1 cellular context compared by ENCODE assay signal in the genomic region with DNA sequence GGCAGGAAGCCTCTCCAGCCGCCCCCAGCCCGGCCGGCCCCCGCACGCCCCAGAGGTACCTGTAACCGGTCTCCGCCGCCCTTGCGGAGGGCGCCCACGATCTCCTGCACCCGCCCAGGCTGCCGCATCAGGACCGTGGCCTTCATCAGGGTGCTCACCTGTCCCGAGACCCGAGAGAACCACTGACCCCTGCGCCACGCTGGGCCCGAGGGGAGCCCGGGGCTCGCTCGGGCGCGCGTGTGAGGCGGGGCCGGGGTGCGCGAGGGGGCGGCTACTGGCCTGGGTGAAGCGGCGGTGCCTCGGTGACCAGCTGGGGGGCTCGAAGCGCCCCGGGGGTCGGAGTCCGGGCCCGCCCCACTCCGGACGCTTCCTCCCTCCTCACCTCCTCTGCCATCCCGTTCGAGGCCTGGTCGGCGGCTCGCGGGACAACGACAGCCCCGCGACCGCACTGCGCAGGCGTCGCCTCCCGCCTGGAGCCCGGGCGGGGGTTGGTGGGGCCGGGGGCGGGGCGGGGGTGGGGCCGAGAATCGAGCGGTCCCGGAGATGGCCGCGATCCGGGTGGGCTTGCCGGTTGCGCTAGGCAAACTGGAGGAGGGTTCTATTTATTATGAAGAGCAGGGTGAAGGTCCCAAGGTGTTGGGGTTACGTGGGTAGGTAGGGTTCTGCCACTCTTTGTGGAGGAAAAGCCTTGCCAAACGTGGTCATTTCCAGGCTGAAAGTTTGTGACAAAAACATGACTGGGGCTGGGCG.
TF ChIP-seq lines count a peak whose summit lies in the region.

A gene (minus strand): TSS at position 433 of the 750 bp plus-strand sequence. CDS start 39 bp downstream, at position 394.

TF ChIP-seq in HepG2, 621 proteins besides CTCF, POLR2A, EP300 and RAD21 (continued from another document and continues in another):
- TF ChIP-seq ZIK1 (CRISPR knock-in tag; IDR thresholded peaks at IDR 0.05; ENCODE audit: borderline replicate concordance, low read depth) (no peak), POGZ (CRISPR knock-in tag; IDR thresholded peaks at IDR 0.05) (no peak), FOXK2 (IDR thresholded peaks at IDR 0.05) (no peak), U2AF1 (optimal IDR thresholded peaks at IDR 0.05; ENCODE audit: low read depth, low read length) (no peak), AHR (CRISPR knock-in tag; IDR thresholded peaks at IDR 0.05) (no peak; the same call in 1 of the 2 replicates), ZNF570 (CRISPR knock-in tag; IDR thresholded peaks at IDR 0.05; ENCODE audit: borderline replicate concordance) (no peak), ZNF335 (CRISPR knock-in tag; IDR thresholded peaks at IDR 0.05) (no peak), MTA1 (CRISPR knock-in tag; IDR thresholded peaks at IDR 0.05; ENCODE audit: borderline replicate concordance) (no peak; the same call in 1 of the 2 replicates), FOXM1 (CRISPR knock-in tag; IDR thresholded peaks at IDR 0.05) (no peak), SRSF9 (IDR thresholded peaks at IDR 0.05; ENCODE audit: borderline replicate concordance, insufficient read depth, low read depth, low read length, poor library complexity, severe bottlenecking) (no peak), JARID2 (CRISPR knock-in tag; IDR thresholded peaks at IDR 0.05; ENCODE audit: insufficient replicate concordance) (no peak), ZSCAN31 (CRISPR knock-in tag; IDR thresholded peaks at IDR 0.05; ENCODE audit: low read depth) (peak; percentile 68; the same call in 1 of the 2 replicates), RAD51 (IDR thresholded peaks at IDR 0.05; ENCODE audit: borderline replicate concordance) (no peak), ZFP41 (CRISPR knock-in tag; IDR thresholded peaks at IDR 0.05; ENCODE audit: borderline replicate concordance) (no peak), PITX1 (CRISPR knock-in tag; IDR thresholded peaks at IDR 0.05) (no peak), ATM (IDR thresholded peaks at IDR 0.05; ENCODE audit: borderline replicate concordance) (no peak), ZNF446 (CRISPR knock-in tag; IDR thresholded peaks at IDR 0.05) (no peak), ZFP82 (CRISPR knock-in tag; IDR thresholded peaks at IDR 0.05; ENCODE audit: borderline replicate concordance) (peak; percentile 82; the same call in 1 of the 2 replicates), SATB2 (CRISPR knock-in tag; IDR thresholded peaks at IDR 0.05) (no peak), MEIS1 (CRISPR knock-in tag; IDR thresholded peaks at IDR 0.05; ENCODE audit: borderline replicate concordance) (peak; percentile 59; the same call in 1 of the 2 replicates), AGO1 (IDR thresholded peaks at IDR 0.05; ENCODE audit: low read depth, low read length, poor library complexity, severe bottlenecking) (no peak), ZNF441 (CRISPR knock-in tag; IDR thresholded peaks at IDR 0.05; ENCODE audit: borderline replicate concordance) (peak; percentile 52; the same call in 1 of the 2 replicates), CENPT (CRISPR knock-in tag; IDR thresholded peaks at IDR 0.05; ENCODE audit: low read depth) (no peak), ZBTB42 (CRISPR knock-in tag; IDR thresholded peaks at IDR 0.05) (0 out of 2 replicates have a peak, but pooled peaks have one; percentile 66), ZFX (CRISPR knock-in tag; IDR thresholded peaks at IDR 0.05; ENCODE audit: low read depth) (peak; percentile 94), SP5 (CRISPR knock-in tag; IDR thresholded peaks at IDR 0.05; ENCODE audit: borderline replicate concordance, low read depth) (no peak; the same call in 1 of the 2 replicates), ZFYVE20 (CRISPR knock-in tag; IDR thresholded peaks at IDR 0.05; ENCODE audit: borderline replicate concordance, low read depth) (no peak), RFX3 (CRISPR knock-in tag; IDR thresholded peaks at IDR 0.05) (no peak), HDAC6 (IDR thresholded peaks at IDR 0.05; ENCODE audit: low read depth, low read length) (no peak), KLF12 (CRISPR knock-in tag; IDR thresholded peaks at IDR 0.05; ENCODE audit: borderline replicate concordance) (no peak), ZNF781 (CRISPR knock-in tag; IDR thresholded peaks at IDR 0.05; ENCODE audit: borderline replicate concordance, not compliant biosample characterization) (no peak), KLF6 (CRISPR knock-in tag; IDR thresholded peaks at IDR 0.05) (peak; percentile 72), NFATC3 (CRISPR knock-in tag; IDR thresholded peaks at IDR 0.05) (no peak; the same call in 1 of the 2 replicates), ZNF282 (IDR thresholded peaks at IDR 0.05; ENCODE audit: partially characterized antibody) (no peak), POLR2AphosphoS5 (IDR thresholded peaks at IDR 0.05; ENCODE audit: low read depth, low read length) (peak; percentile 80), CCAR2 (optimal IDR thresholded peaks at IDR 0.05; ENCODE audit: low read depth, low read length) (no peak), ARID2 (CRISPR knock-in tag; IDR thresholded peaks at IDR 0.05; ENCODE audit: borderline replicate concordance) (no peak), ZNF615 (CRISPR knock-in tag; IDR thresholded peaks at IDR 0.05; ENCODE audit: borderline replicate concordance) (no peak)
- TF ChIP-seq, protein P1, sequence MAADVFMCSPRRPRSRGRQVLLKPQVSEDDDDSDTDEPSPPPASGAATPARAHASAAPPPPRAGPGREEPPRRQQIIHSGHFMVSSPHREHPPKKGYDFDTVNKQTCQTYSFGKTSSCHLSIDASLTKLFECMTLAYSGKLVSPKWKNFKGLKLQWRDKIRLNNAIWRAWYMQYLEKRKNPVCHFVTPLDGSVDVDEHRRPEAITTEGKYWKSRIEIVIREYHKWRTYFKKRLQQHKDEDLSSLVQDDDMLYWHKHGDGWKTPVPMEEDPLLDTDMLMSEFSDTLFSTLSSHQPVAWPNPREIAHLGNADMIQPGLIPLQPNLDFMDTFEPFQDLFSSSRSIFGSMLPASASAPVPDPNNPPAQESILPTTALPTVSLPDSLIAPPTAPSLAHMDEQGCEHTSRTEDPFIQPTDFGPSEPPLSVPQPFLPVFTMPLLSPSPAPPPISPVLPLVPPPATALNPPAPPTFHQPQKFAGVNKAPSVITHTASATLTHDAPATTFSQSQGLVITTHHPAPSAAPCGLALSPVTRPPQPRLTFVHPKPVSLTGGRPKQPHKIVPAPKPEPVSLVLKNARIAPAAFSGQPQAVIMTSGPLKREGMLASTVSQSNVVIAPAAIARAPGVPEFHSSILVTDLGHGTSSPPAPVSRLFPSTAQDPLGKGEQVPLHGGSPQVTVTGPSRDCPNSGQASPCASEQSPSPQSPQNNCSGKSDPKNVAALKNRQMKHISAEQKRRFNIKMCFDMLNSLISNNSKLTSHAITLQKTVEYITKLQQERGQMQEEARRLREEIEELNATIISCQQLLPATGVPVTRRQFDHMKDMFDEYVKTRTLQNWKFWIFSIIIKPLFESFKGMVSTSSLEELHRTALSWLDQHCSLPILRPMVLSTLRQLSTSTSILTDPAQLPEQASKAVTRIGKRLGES (CRISPR knock-in tag; IDR thresholded peaks at IDR 0.05; ENCODE audit: borderline replicate concordance) = no peak
- TF ChIP-seq, protein P2, sequence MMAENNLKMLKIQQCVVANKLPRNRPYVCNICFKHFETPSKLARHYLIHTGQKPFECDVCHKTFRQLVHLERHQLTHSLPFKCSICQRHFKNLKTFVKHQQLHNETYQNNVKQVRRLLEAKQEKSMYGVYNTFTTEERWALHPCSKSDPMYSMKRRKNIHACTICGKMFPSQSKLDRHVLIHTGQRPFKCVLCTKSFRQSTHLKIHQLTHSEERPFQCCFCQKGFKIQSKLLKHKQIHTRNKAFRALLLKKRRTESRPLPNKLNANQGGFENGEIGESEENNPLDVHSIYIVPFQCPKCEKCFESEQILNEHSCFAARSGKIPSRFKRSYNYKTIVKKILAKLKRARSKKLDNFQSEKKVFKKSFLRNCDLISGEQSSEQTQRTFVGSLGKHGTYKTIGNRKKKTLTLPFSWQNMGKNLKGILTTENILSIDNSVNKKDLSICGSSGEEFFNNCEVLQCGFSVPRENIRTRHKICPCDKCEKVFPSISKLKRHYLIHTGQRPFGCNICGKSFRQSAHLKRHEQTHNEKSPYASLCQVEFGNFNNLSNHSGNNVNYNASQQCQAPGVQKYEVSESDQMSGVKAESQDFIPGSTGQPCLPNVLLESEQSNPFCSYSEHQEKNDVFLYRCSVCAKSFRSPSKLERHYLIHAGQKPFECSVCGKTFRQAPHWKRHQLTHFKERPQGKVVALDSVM (CRISPR knock-in tag; IDR thresholded peaks at IDR 0.05) = no peak
- TF ChIP-seq, protein P3, sequence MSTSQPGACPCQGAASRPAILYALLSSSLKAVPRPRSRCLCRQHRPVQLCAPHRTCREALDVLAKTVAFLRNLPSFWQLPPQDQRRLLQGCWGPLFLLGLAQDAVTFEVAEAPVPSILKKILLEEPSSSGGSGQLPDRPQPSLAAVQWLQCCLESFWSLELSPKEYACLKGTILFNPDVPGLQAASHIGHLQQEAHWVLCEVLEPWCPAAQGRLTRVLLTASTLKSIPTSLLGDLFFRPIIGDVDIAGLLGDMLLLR (CRISPR knock-in tag; IDR thresholded peaks at IDR 0.05) = peak; percentile 86
- TF ChIP-seq, protein P4, sequence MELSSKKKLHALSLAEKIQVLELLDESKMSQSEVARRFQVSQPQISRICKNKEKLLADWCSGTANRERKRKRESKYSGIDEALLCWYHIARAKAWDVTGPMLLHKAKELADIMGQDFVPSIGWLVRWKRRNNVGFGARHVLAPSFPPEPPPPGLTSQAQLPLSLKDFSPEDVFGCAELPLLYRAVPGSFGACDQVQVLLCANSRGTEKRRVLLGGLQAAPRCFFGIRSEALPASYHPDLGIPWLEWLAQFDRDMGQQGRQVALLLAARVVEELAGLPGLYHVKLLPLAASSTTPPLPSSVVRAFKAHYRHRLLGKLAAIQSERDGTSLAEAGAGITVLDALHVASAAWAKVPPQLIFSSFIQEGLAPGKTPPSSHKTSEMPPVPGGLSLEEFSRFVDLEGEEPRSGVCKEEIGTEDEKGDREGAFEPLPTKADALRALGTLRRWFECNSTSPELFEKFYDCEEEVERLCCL (CRISPR knock-in tag; IDR thresholded peaks at IDR 0.05; ENCODE audit: borderline replicate concordance) = no peak
- TF ChIP-seq, protein P5, sequence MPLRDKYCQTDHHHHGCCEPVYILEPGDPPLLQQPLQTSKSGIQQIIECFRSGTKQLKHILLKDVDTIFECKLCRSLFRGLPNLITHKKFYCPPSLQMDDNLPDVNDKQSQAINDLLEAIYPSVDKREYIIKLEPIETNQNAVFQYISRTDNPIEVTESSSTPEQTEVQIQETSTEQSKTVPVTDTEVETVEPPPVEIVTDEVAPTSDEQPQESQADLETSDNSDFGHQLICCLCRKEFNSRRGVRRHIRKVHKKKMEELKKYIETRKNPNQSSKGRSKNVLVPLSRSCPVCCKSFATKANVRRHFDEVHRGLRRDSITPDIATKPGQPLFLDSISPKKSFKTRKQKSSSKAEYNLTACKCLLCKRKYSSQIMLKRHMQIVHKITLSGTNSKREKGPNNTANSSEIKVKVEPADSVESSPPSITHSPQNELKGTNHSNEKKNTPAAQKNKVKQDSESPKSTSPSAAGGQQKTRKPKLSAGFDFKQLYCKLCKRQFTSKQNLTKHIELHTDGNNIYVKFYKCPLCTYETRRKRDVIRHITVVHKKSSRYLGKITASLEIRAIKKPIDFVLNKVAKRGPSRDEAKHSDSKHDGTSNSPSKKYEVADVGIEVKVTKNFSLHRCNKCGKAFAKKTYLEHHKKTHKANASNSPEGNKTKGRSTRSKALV (CRISPR knock-in tag; IDR thresholded peaks at IDR 0.05) = 0 out of 2 replicates have a peak, but pooled peaks have one; percentile 35
- TF ChIP-seq, protein P6, sequence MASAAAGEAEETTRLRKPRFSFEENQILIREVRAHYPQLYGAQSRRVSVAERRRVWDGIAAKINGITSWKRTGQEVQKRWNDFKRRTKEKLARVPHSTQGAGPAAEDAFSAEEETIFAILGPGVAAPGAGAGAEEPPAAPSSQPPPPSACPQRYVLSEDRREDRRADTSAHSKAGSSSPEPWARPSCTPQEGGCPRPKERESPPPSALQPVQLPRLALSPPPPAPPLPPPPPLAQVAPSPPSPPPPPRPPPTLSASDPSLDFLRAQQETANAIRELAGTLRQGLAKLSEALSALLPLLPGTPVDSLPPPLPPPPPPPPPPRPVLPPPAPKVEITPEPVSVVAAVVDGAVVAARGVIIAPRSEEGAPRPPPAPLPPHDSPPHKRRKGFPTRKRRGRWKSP (CRISPR knock-in tag; IDR thresholded peaks at IDR 0.05) = 0 out of 2 replicates have a peak, but pooled peaks have one; percentile 20
- TF ChIP-seq, protein P7, sequence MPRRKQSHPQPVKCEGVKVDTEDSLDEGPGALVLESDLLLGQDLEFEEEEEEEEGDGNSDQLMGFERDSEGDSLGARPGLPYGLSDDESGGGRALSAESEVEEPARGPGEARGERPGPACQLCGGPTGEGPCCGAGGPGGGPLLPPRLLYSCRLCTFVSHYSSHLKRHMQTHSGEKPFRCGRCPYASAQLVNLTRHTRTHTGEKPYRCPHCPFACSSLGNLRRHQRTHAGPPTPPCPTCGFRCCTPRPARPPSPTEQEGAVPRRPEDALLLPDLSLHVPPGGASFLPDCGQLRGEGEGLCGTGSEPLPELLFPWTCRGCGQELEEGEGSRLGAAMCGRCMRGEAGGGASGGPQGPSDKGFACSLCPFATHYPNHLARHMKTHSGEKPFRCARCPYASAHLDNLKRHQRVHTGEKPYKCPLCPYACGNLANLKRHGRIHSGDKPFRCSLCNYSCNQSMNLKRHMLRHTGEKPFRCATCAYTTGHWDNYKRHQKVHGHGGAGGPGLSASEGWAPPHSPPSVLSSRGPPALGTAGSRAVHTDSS (CRISPR knock-in tag; conservative IDR thresholded peaks at IDR 0.05) = no peak
- TF ChIP-seq, protein P8, sequence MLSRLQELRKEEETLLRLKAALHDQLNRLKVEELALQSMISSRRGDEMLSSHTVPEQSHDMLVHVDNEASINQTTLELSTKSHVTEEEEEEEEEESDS (CRISPR knock-in tag; IDR thresholded peaks at IDR 0.05; ENCODE audit: borderline replicate concordance) = no peak
- TF ChIP-seq, protein P9, sequence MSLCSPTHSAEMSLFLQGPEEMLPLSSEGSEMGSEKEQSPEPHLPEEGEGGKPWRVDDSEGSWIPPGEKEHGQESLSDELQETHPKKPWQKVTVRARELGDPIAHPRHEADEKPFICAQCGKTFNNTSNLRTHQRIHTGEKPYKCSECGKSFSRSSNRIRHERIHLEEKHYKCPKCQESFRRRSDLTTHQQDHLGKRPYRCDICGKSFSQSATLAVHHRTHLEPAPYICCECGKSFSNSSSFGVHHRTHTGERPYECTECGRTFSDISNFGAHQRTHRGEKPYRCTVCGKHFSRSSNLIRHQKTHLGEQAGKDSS (CRISPR knock-in tag; IDR thresholded peaks at IDR 0.05; ENCODE audit: borderline replicate concordance, low read depth) = no peak
- TF ChIP-seq, protein P10, sequence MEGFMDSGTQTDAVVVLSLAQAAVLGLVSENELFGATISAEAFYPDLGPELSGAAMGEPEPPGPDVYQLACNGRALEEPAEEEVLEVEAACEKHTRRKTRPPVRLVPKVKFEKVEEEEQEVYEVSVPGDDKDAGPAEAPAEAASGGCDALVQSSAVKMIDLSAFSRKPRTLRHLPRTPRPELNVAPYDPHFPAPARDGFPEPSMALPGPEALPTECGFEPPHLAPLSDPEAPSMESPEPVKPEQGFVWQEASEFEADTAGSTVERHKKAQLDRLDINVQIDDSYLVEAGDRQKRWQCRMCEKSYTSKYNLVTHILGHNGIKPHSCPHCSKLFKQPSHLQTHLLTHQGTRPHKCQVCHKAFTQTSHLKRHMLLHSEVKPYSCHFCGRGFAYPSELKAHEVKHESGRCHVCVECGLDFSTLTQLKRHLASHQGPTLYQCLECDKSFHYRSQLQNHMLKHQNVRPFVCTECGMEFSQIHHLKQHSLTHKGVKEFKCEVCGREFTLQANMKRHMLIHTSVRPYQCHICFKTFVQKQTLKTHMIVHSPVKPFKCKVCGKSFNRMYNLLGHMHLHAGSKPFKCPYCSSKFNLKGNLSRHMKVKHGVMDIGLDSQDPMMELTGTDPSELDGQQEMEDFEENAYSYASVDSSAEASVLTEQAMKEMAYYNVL (CRISPR knock-in tag; IDR thresholded peaks at IDR 0.05; ENCODE audit: borderline replicate concordance) = peak; percentile 73
